In the genomic region with DNA sequence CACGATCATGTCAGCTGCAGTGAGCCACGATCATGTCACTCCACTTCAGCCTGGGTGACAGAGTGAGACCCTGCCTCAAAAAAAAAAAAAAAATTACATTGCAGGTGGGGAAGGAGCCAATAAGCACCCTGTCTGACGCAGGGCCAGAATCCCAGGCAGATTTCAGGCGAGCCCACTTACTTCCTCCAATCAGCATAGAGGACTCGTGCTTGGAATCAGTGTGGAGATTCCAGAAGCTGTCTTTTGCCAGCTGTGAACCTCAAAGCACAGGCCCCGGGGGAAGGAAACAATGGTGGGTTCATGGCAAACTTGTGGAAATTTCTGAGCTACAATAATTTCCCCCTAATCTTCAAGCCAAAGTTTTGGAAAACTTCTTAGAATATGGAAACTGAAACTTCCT, we compare ENCODE assay signal across 9 cellular contexts.
"Had no signal": no experiment of that assay in that cellular context is flagged by ENCODE, and none has a peak within 500 bp of the region (broad histone marks: within the 10 kb centered on the region; RNA-seq: fewer than 3 reads in every experiment).

No MANE protein-coding gene starts in this region.

- H3K27ac ChIP-seq: GM23248 had no signal

- H3K9me3 ChIP-seq: HAP-1 had no signal

- H3K9ac ChIP-seq: GM23248 had no signal

- H3K4me1 ChIP-seq: HAP-1 had no signal

- H3K27ac Mint-ChIP-seq: HFFc6 had no signal

- DNase-seq: GM23248, H7, HFFc6, IMR-90, KG1 had no signal

- H3K4me3 Mint-ChIP-seq: HFFc6 had no signal

- ATAC-seq: HCT116, K562 had no signal

- H3K9me3 Mint-ChIP-seq: HFFc6 had no signal

- H3K4me3 ChIP-seq: GM23248, HAP-1, K562 had no signal

- H3K36me3 ChIP-seq: HAP-1 had no signal

- H2AFZ ChIP-seq: GM23248 had no signal

- FAIRE-seq: HTR-8/SVneo, K562 had no signal
